Comparison of ENCODE assay signal across 9 cellular contexts in genomic region chr16:88771294-88771772, GRCh38. TPM values are rescaled to one million over a fixed set of nuclear protein-coding genes. Genes with fewer than 3 reads are reported as not detected.
DNase-seq lines count a peak whose midpoint lies in the region; ATAC-seq and TF ChIP-seq lines count a peak whose summit lies in the region.
"Had no signal": no experiment of that assay in that cellular context is flagged by ENCODE, and none has a peak within 500 bp of the region (broad histone marks: within the 10 kb centered on the region; RNA-seq: fewer than 3 reads in every experiment).

No MANE protein-coding gene starts in this region.

- H3K4me2 ChIP-seq in BLaER1 treated with 17β-estradiol and CSF1 and Interleukin-3, amounts not matched to agents 10 nM and 100 nM = peak overlapping the region; percentile 89 to 100 (median 98)
- H3K4me2 ChIP-seq in parathyroid adenoma (ENCODE audit: low read length) = peak overlapping the region; percentile 6

- H3K4me1 ChIP-seq in BLaER1 treated with 17β-estradiol and CSF1 and Interleukin-3, amounts not matched to agents 10 nM and 100 nM = peaks cover 97 to 100% (median 99%) of the 10 kb centered on the region in 10 experiments
- H3K4me1 ChIP-seq in Peyer's patch = peaks cover 9 to 79% (median 17%) of the 10 kb centered on the region in 4 donors
- H3K4me1 ChIP-seq in esophagus (ENCODE audit: control insufficient read depth in 2 of 2, insufficient read depth in 2 of 2, low read length in 1 of 2) = peaks cover 26 to 48% of the 10 kb centered on the region in 2 donors
- H3K4me1 ChIP-seq in parathyroid adenoma = peaks cover 13% of the 10 kb centered on the region

- H3K9ac ChIP-seq in BLaER1 treated with 17β-estradiol and CSF1 and Interleukin-3, amounts not matched to agents 10 nM and 100 nM = peak overlapping the region; percentile 23 to 85 (median 74); a peak in 19 of 22 replicates
- H3K9ac ChIP-seq in parathyroid adenoma = no peak overlapping the region

- H3K27me3 ChIP-seq in BLaER1 treated with 17β-estradiol and CSF1 and Interleukin-3, amounts not matched to agents 10 nM and 100 nM = no peaks in the 10 kb centered on the region
- H3K27me3 ChIP-seq in Peyer's patch = no peaks in the 10 kb centered on the region
- no peaks in the 10 kb centered on the region for H3K27me3 ChIP-seq in esophagus (ENCODE audit: control insufficient read depth in 1 of 2, insufficient read depth in 2 of 2, low read length in 2 of 2)
- H3K27me3 ChIP-seq in parathyroid adenoma (ENCODE audit: control insufficient read depth, insufficient read depth, low read length) = no peaks in the 10 kb centered on the region

- peak overlapping the region; percentile 3 to 62 (median 40); a peak in 15 of 20 replicates for H3K4me3 ChIP-seq in BLaER1 treated with 17β-estradiol and CSF1 and Interleukin-3, amounts not matched to agents 10 nM and 100 nM
- H3K4me3 ChIP-seq in Peyer's patch = peak overlapping the region in 1 of 4 donors; percentile 44
- no peak overlapping the region for H3K4me3 ChIP-seq in esophagus (ENCODE audit: low read depth in 1 of 2, low read length in 2 of 2)
- no peak overlapping the region for H3K4me3 ChIP-seq in parathyroid adenoma (ENCODE audit: low read depth, low read length)

- H4K20me1 ChIP-seq in BLaER1 treated with 17β-estradiol and CSF1 and Interleukin-3, amounts not matched to agents 10 nM and 100 nM = peaks cover 94 to 100% (median 100%) of the 10 kb centered on the region in 11 experiments

- TF ChIP-seq CTCF in Peyer's patch (IDR thresholded peaks at IDR 0.05) (no peak), parathyroid adenoma (IDR thresholded peaks at IDR 0.05) (no peak)

- H3K36me3 ChIP-seq in BLaER1 treated with 17β-estradiol and CSF1 and Interleukin-3, amounts not matched to agents 10 nM and 100 nM = peaks cover 0 to 13% (median 1%) of the 10 kb centered on the region in 11 experiments; a peak in 13 of 22 replicates
- H3K36me3 ChIP-seq in Peyer's patch (no peaks in the 10 kb centered on the region), esophagus (ENCODE audit: control insufficient read depth in 2 of 2, insufficient read depth in 2 of 2, low read length in 1 of 2) (peaks cover 0 to 3% of the 10 kb centered on the region in 2 donors), parathyroid adenoma (ENCODE audit: control insufficient read depth, insufficient read depth, low read length) (no peaks in the 10 kb centered on the region)

- 73 to 76% methylated on average over 16 to 19 of the region's 19 CpGs for WGBS in esophagus, 2 donors

- no peak for ATAC-seq in GM18519 (IDR thresholded peaks at IDR 0.05; ENCODE audit: low FRiP score, unreplicated experiment)
- no peak for ATAC-seq in GM18858 (IDR thresholded peaks at IDR 0.05; ENCODE audit: unreplicated experiment)

- peak overlapping the region in 10 of 11 experiments; percentile 1 to 96 (median 82); a peak in 18 of 22 replicates for H3K27ac ChIP-seq in BLaER1 treated with 17β-estradiol and CSF1 and Interleukin-3, amounts not matched to agents 10 nM and 100 nM
- H3K27ac ChIP-seq in Peyer's patch = peak overlapping the region; percentile 15 to 89 (median 70)
- H3K27ac ChIP-seq in esophagus (ENCODE audit: low read depth in 2 of 2, low read length in 1 of 2) = peak overlapping the region; percentile 93 to 98
- no peak overlapping the region for H3K27ac ChIP-seq in parathyroid adenoma

- no peak for TF ChIP-seq POLR2A in Peyer's patch (IDR thresholded peaks at IDR 0.05)

- no peak overlapping the region for H2AFZ ChIP-seq in parathyroid adenoma

- DNase-seq in Peyer's patch = no peak
- no peak for DNase-seq in ecto neural progenitor cell (ENCODE audit: low spot score)
- DNase-seq in T1000 (lab: John Stamatoyannopoulos, UW) = no peak
- DNase-seq: NCI-H1092 had no signal

- H3K9me3 ChIP-seq in BLaER1 treated with 17β-estradiol and CSF1 and Interleukin-3, amounts not matched to agents 10 nM and 100 nM (replicated peaks in 1 of 11) = no peaks in the 10 kb centered on the region
- H3K9me3 ChIP-seq in Peyer's patch = no peaks in the 10 kb centered on the region
- no peaks in the 10 kb centered on the region for H3K9me3 ChIP-seq in esophagus (ENCODE audit: control insufficient read depth in 2 of 2, insufficient read depth in 1 of 2, low read depth in 1 of 2, low read length in 1 of 2)
- no peaks in the 10 kb centered on the region for H3K9me3 ChIP-seq in parathyroid adenoma (ENCODE audit: control insufficient read depth, low read length)

- H3K79me2 ChIP-seq in parathyroid adenoma = peaks cover 15% of the 10 kb centered on the region

RNA-seq across cellular contexts. Expression of gene PIEZO1, which starts 13.7 kb away (rescaled TPM):
- 100 to 1,000 TPM in 3 of 4 donors, 10 to 100 TPM in 1; 76.9 to 218 (median 183) TPM for total RNA-seq in Peyer's patch
- polyA plus RNA-seq in esophagus = 100 to 1,000 TPM; 102 to 172 TPM

RNA-seq across cellular contexts. Expression of gene CDT1, which starts 32.3 kb away (rescaled TPM):
- total RNA-seq in Peyer's patch = 10 to 100 TPM in 2 of 4 donors, 1 to 10 TPM in 2; 7.9 to 28.1 (median 10.1) TPM
- polyA plus RNA-seq in esophagus = 1 to 10 TPM; 5.8 to 9.9 TPM

RNA-seq across cellular contexts. Expression of gene APRT, which starts 40.4 kb away (rescaled TPM):
- 100 to 1,000 TPM; 109 to 190 (median 122) TPM for total RNA-seq in Peyer's patch
- 100 to 1,000 TPM; 137 to 223 TPM for polyA plus RNA-seq in esophagus

Comparison
In these comparisons a context has a peak if more than half of its experiments do, and no peak if none do; other contexts are left out.
1. H3K4me3 ChIP-seq: peak in BLaER1 treated with 17β-estradiol and CSF1 and Interleukin-3, amounts not matched to agents 10 nM and 100 nM (10 of 10); none in esophagus (0 of 2) and parathyroid adenoma (single experiment).